ENCODE assay signal across 34 cellular contexts in genomic region chr5:3265936-3266335, GRCh38.
"Had no signal": no experiment of that assay in that cellular context is flagged by ENCODE, and none has a peak within 500 bp of the region (broad histone marks: within the 10 kb centered on the region; RNA-seq: fewer than 3 reads in every experiment).

No MANE protein-coding gene starts in this region.

- H3K27ac Mint-ChIP-seq: activated B cell treated with CpG ODN at 0.5 μM for 24 hours; activated CD4-positive, alpha-beta memory T cell treated with anti-CD3 and anti-CD28 coated beads, Interleukin-2, amount 10 ng/mL, durations not matched to agents 7 days and 5 days; activated CD8-positive, alpha-beta memory T cell treated with anti-CD3 and anti-CD28 coated beads, Interleukin-2, amount 10 ng/mL, durations not matched to agents 7 days and 5 days; activated naive CD8-positive, alpha-beta T cell treated with anti-CD3 and anti-CD28 coated beads for 36 hours had no signal

- DNase-seq: activated B cell treated with CpG ODN at 0.5 μM for 24 hours; activated CD4-positive, alpha-beta memory T cell treated with anti-CD3 and anti-CD28 coated beads, Interleukin-2, amount 10 ng/mL, durations not matched to agents 7 days and 5 days; activated CD4-positive, alpha-beta T cell treated with anti-CD3 and anti-CD28 coated beads for 4 hours; activated CD4-positive, alpha-beta T cell treated with anti-CD3 and anti-CD28 coated beads, Interleukin-2, amount 50 U/mL, for 1 hour; activated CD4-positive, CD25-positive, alpha-beta regulatory T cell treated with anti-CD3 and anti-CD28 coated beads, Interleukin-2, amount 50 U/mL, for 72 hours; activated CD8-positive, alpha-beta memory T cell treated with anti-CD3 and anti-CD28 coated beads for 24 hours; activated CD8-positive, alpha-beta memory T cell treated with anti-CD3 and anti-CD28 coated beads, Interleukin-2, amount 10 ng/mL, durations not matched to agents 7 days and 5 days; activated CD8-positive, alpha-beta memory T cell treated with anti-CD3 and anti-CD28 coated beads, Interleukin-2, amount 50 U/mL, for 48 hours; activated effector memory CD4-positive, alpha-beta T cell treated with Interleukin-2 at 50 U/mL for 16 hours; activated naive CD4-positive, alpha-beta T cell treated with anti-CD3 and anti-CD28 coated beads, Interleukin-2, amount 50 U/mL, for 16 hours; activated naive CD8-positive, alpha-beta T cell treated with anti-CD3 and anti-CD28 coated beads for 36 hours; activated T-cell treated with anti-CD3 and anti-CD28 coated beads, Interleukin-2, amount 50 U/mL, for 48 hours; amniotic stem cell; MM.1S; MV-4-11; NCI-H1105; NCI-H1417 treated with DMSO at 0.1 percent for 48 hours; NCI-H187 treated with DMSO at 0.1 percent for 48 hours; NCI-H2081; NCI-H226; NCI-H446 treated with DMSO at 0.1 percent for 48 hours; NCI-H524 treated with DMSO at 0.1 percent for 48 hours; SIG-M5; SW 1271; T-helper 1 cell; T-helper 2 cell; T-helper 9 cell had no signal

- ATAC-seq: activated CD8-positive, alpha-beta memory T cell treated with anti-CD3 and anti-CD28 coated beads, Interleukin-2, amount 10 ng/mL, durations not matched to agents 7 days and 5 days; Panc1; Right ventricle myocardium inferior; SK-N-SH treated with all-trans-retinoic acid at 6 μM for 48 hours had no signal

- H3K27me3 ChIP-seq: ascending aorta, cardiac muscle cell had no signal

- H3K4me1 ChIP-seq: ascending aorta had no signal

- H3K9me3 ChIP-seq: ascending aorta had no signal

- H3K27ac ChIP-seq: ascending aorta, cardiac muscle cell, KMS-11, VCaP had no signal

- H3K4me1 Mint-ChIP-seq: activated B cell treated with CpG ODN at 0.5 μM for 24 hours; activated CD4-positive, alpha-beta memory T cell treated with anti-CD3 and anti-CD28 coated beads, Interleukin-2, amount 10 ng/mL, durations not matched to agents 7 days and 5 days; activated CD8-positive, alpha-beta memory T cell treated with anti-CD3 and anti-CD28 coated beads, Interleukin-2, amount 10 ng/mL, durations not matched to agents 7 days and 5 days; activated naive CD8-positive, alpha-beta T cell treated with anti-CD3 and anti-CD28 coated beads for 36 hours had no signal

- H3K36me3 Mint-ChIP-seq: activated CD8-positive, alpha-beta memory T cell treated with anti-CD3 and anti-CD28 coated beads, Interleukin-2, amount 10 ng/mL, durations not matched to agents 7 days and 5 days; activated naive CD8-positive, alpha-beta T cell treated with anti-CD3 and anti-CD28 coated beads for 36 hours had no signal

- H3K4me3 Mint-ChIP-seq: activated B cell treated with CpG ODN at 0.5 μM for 24 hours; activated CD4-positive, alpha-beta memory T cell treated with anti-CD3 and anti-CD28 coated beads, Interleukin-2, amount 10 ng/mL, durations not matched to agents 7 days and 5 days; activated CD8-positive, alpha-beta memory T cell treated with anti-CD3 and anti-CD28 coated beads, Interleukin-2, amount 10 ng/mL, durations not matched to agents 7 days and 5 days; activated naive CD8-positive, alpha-beta T cell treated with anti-CD3 and anti-CD28 coated beads for 36 hours had no signal

- H3K9me3 Mint-ChIP-seq: activated naive CD8-positive, alpha-beta T cell treated with anti-CD3 and anti-CD28 coated beads for 36 hours had no signal

- H3K4me3 ChIP-seq: ascending aorta, cardiac muscle cell had no signal

- H3K27me3 Mint-ChIP-seq: activated B cell treated with CpG ODN at 0.5 μM for 24 hours; activated CD4-positive, alpha-beta memory T cell treated with anti-CD3 and anti-CD28 coated beads, Interleukin-2, amount 10 ng/mL, durations not matched to agents 7 days and 5 days; activated CD8-positive, alpha-beta memory T cell treated with anti-CD3 and anti-CD28 coated beads, Interleukin-2, amount 10 ng/mL, durations not matched to agents 7 days and 5 days; activated naive CD8-positive, alpha-beta T cell treated with anti-CD3 and anti-CD28 coated beads for 36 hours had no signal

- H3K36me3 ChIP-seq: ascending aorta, cardiac muscle cell had no signal
